ENCODE assay signal across 9 cellular contexts in the genomic region with DNA sequence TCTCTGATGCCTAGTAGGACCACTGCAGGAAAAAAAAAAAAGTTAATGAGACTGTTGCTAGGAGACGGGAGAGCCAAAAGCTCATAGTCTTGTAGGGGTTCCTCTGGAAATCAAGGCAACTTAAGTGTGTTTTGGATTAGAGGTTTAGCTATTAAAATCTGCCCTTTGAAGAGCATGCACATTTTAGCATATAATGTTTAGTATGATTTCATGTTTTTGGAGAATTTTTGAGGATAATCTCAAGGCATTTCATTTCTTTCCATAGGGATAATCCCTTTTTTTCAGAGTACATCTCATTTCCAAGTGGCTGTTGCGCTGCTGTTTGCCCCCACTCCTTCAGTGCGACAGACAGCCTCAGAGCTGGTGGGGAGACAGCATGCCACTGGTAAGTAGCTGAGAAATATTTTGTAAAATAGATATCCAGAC. TPM values are rescaled to one million over a fixed set of nuclear protein-coding genes. Genes with fewer than 3 reads are reported as not detected.
DNase-seq lines count a peak whose midpoint lies in the region; ATAC-seq and TF ChIP-seq lines count a peak whose summit lies in the region.
"Had no signal": no experiment of that assay in that cellular context is flagged by ENCODE, and none has a peak within 500 bp of the region (broad histone marks: within the 10 kb centered on the region; RNA-seq: fewer than 3 reads in every experiment).

Gene LINC00632, plus strand, starts transcription at position 339 of the 426 bp plus-strand sequence.

- TF ChIP-seq CTCF in esophagus muscularis mucosa (IDR thresholded peaks at IDR 0.05): no peak
- TF ChIP-seq CTCF in thyroid gland (IDR thresholded peaks at IDR 0.05): no peak

- no peak for TF ChIP-seq POLR2A in esophagus muscularis mucosa (IDR thresholded peaks at IDR 0.05; ENCODE audit: low read depth)
- TF ChIP-seq POLR2A in thyroid gland (IDR thresholded peaks at IDR 0.05): no peak

- H3K27ac ChIP-seq in esophagus muscularis mucosa (replicated peaks in 1 of 4): no peak within 1 kb of the TSS
- H3K27ac ChIP-seq in mesodermal cell (ENCODE audit: low read depth, low read length, severe bottlenecking): peak within 1 kb of the TSS; percentile 75
- H3K27ac ChIP-seq in thyroid gland: no peak within 1 kb of the TSS

- intact Hi-C loops in esophagus muscularis mucosa (cut with DNase I) (no loop called here), thyroid gland (cut with DNase I) (no loop called here)

- H3K36me3 ChIP-seq in esophagus muscularis mucosa (no peaks in the 10 kb centered on the region), mesodermal cell (ENCODE audit: control insufficient read depth, insufficient read depth, low read length) (no peaks in the 10 kb centered on the region), thyroid gland (no peaks in the 10 kb centered on the region)

- WGBS in esophagus muscularis mucosa: 50% methylated on average over 3 of the region's 3 CpGs
- 17 to 50% methylated on average over 1 of the region's 3 CpGs for WGBS in mesodermal cell (ENCODE audit: insufficient coverage in 2 of 2), 2 experiments
- WGBS in thyroid gland, 2 donors: 63 to 79% methylated on average over 3 of the region's 3 CpGs

- peaks cover 0 to 10% (median 7%) of the 10 kb centered on the region in 4 donors for H3K4me1 ChIP-seq in esophagus muscularis mucosa
- H3K4me1 ChIP-seq in mesodermal cell (ENCODE audit: control insufficient read depth, insufficient read depth, low read length, poor library complexity, severe bottlenecking): peaks cover 14% of the 10 kb centered on the region
- no peaks in the 10 kb centered on the region for H3K4me1 ChIP-seq in thyroid gland

- DNase-seq in NCI-H524 (lab: John Stamatoyannopoulos, UW): peak; percentile 44 to 77
- DNase-seq in esophagus muscularis mucosa (ENCODE audit: extremely low spot score): no peak
- no peak for DNase-seq in thyroid gland
- DNase-seq in GF-D8 (lab: John Stamatoyannopoulos, UW): no peak
- no peak for DNase-seq in activated gamma-delta T cell (lab: John Stamatoyannopoulos, UW)
- DNase-seq: NCI-H1048 had no signal

- no peak within 1 kb of the TSS for H3K4me3 ChIP-seq in esophagus muscularis mucosa
- peak within 1 kb of the TSS; percentile 25 for H3K4me3 ChIP-seq in mesodermal cell (ENCODE audit: extremely low read depth, insufficient read depth, low read length, poor library complexity, severe bottlenecking)
- no peak within 1 kb of the TSS for H3K4me3 ChIP-seq in thyroid gland (replicated peaks in 1 of 3)

- no peaks in the 10 kb centered on the region for H3K9me3 ChIP-seq in esophagus muscularis mucosa
- H3K9me3 ChIP-seq in mesodermal cell (ENCODE audit: control insufficient read depth, low read length): no peaks in the 10 kb centered on the region
- H3K9me3 ChIP-seq in thyroid gland: no peaks in the 10 kb centered on the region

- no peaks in the 10 kb centered on the region for H3K27me3 ChIP-seq in esophagus muscularis mucosa
- no peaks in the 10 kb centered on the region for H3K27me3 ChIP-seq in thyroid gland

- no peak for TF ChIP-seq EP300 in esophagus muscularis mucosa (IDR thresholded peaks at IDR 0.05)

- no peak for ATAC-seq in HG03196 (IDR thresholded peaks at IDR 0.05; ENCODE audit: unreplicated experiment)
- ATAC-seq in GM21515 (IDR thresholded peaks at IDR 0.05; ENCODE audit: unreplicated experiment): no peak

RNA-seq across cellular contexts. Expression of gene LINC00632, which starts in this region (rescaled TPM):
- 10 to 100 TPM; 11.4 to 22.8 (median 14.9) TPM for total RNA-seq in esophagus muscularis mucosa
- 339 TPM for polyA plus RNA-seq in mesodermal cell (2013, experiment 1 of 2)
- polyA plus RNA-seq in mesodermal cell (2013, experiment 2 of 2): 260 TPM
- total RNA-seq in thyroid gland: 10 to 100 TPM; 16.7 to 74.6 (median 32.6) TPM

Comparison
In these comparisons a context has a peak if more than half of its experiments do, and no peak if none do; other contexts are left out.
1. DNase-seq: peak in NCI-H524 (2 of 2); none in esophagus muscularis mucosa (single experiment), thyroid gland (0 of 2), GF-D8 (single experiment) and activated gamma-delta T cell (single experiment).